ENCODE assay signal across 13 cellular contexts in genomic region chr20:4876301-4876700, GRCh38. TPM values are rescaled to one million over a fixed set of nuclear protein-coding genes. Genes with fewer than 3 reads are reported as not detected.
DNase-seq lines count a peak whose midpoint lies in the region; ATAC-seq and TF ChIP-seq lines count a peak whose summit lies in the region.
"Had no signal": no experiment of that assay in that cellular context is flagged by ENCODE, and none has a peak within 500 bp of the region (broad histone marks: within the 10 kb centered on the region; RNA-seq: fewer than 3 reads in every experiment).

No MANE protein-coding gene starts in this region.

- H3K4me1 ChIP-seq in OCI-LY3 (ENCODE audit: low read length): peaks cover 37% of the 10 kb centered on the region

- H3K4me3 ChIP-seq in OCI-LY3 (ENCODE audit: low read length): peak overlapping the region; percentile 54
- H3K4me3 ChIP-seq in coronary artery: no peak overlapping the region

- ATAC-seq in activated naive CD8-positive, alpha-beta T cell treated with anti-CD3 and anti-CD28 coated beads, Interleukin-2, amount 50 U/mL, for 24 hours: no peak

- no peaks in the 10 kb centered on the region for H3K27me3 ChIP-seq in OCI-LY3 (ENCODE audit: low read depth, low read length)

- peak overlapping the region; percentile 36; the same call in 1 of the 2 replicates for H3K9ac ChIP-seq in OCI-LY3 (ENCODE audit: low read length)
- H3K9ac ChIP-seq: KMS-11 had no signal

- H3K4me3 Mint-ChIP-seq in activated T-cell treated with anti-CD3 and anti-CD28 coated beads, Interleukin-2, amount 50 U/mL, for 24 hours: no peak overlapping the region
- H3K4me3 Mint-ChIP-seq in HFFc6: no peak overlapping the region
- H3K4me3 Mint-ChIP-seq in activated naive CD8-positive, alpha-beta T cell treated with anti-CD3 and anti-CD28 coated beads, Interleukin-2, amount 50 U/mL, for 24 hours: no peak overlapping the region
- H3K4me3 Mint-ChIP-seq: CD14-positive monocyte had no signal

- H3K36me3 ChIP-seq in OCI-LY3 (replicated peaks; ENCODE audit: low read depth, low read length): peaks cover 16% of the 10 kb centered on the region

- no peaks in the 10 kb centered on the region for H3K9me3 Mint-ChIP-seq in activated T-cell treated with anti-CD3 and anti-CD28 coated beads, Interleukin-2, amount 50 U/mL, for 24 hours
- no peaks in the 10 kb centered on the region for H3K9me3 Mint-ChIP-seq in HFFc6
- no peaks in the 10 kb centered on the region for H3K9me3 Mint-ChIP-seq in activated naive CD8-positive, alpha-beta T cell treated with anti-CD3 and anti-CD28 coated beads, Interleukin-2, amount 50 U/mL, for 24 hours

- TF ChIP-seq CTCF in OCI-LY3 (IDR thresholded peaks at IDR 0.05; ENCODE audit: low read depth, low read length) (no peak), coronary artery (IDR thresholded peaks at IDR 0.05) (no peak), HFFc6 (IDR thresholded peaks at IDR 0.05) (no peak)

- DNase-seq in activated T-cell treated with anti-CD3 and anti-CD28 coated beads, Interleukin-2, amount 50 U/mL, for 24 hours: no peak
- no peak for DNase-seq in activated T-cell treated with anti-CD3 and anti-CD28 coated beads, Interleukin-2, amount 50 U/mL, for 48 hours
- DNase-seq in coronary artery (ENCODE audit: low spot score): peak; percentile 52
- no peak for DNase-seq in HFFc6
- no peak for DNase-seq in NOMO-1 (lab: John Stamatoyannopoulos, UW; ENCODE audit: unreplicated experiment in 2 of 2)
- no peak for DNase-seq in activated naive CD8-positive, alpha-beta T cell treated with anti-CD3 and anti-CD28 coated beads, Interleukin-2, amount 50 U/mL, for 24 hours
- DNase-seq: ACHN, AML-193, NCI-H226 had no signal

- no peaks in the 10 kb centered on the region for H3K27me3 Mint-ChIP-seq in activated T-cell treated with anti-CD3 and anti-CD28 coated beads, Interleukin-2, amount 50 U/mL, for 24 hours
- H3K27me3 Mint-ChIP-seq in HFFc6 (ENCODE audit: insufficient read depth): no peaks in the 10 kb centered on the region
- no peaks in the 10 kb centered on the region for H3K27me3 Mint-ChIP-seq in activated naive CD8-positive, alpha-beta T cell treated with anti-CD3 and anti-CD28 coated beads, Interleukin-2, amount 50 U/mL, for 24 hours

- H3K4me1 Mint-ChIP-seq in activated T-cell treated with anti-CD3 and anti-CD28 coated beads, Interleukin-2, amount 50 U/mL, for 24 hours (ENCODE audit: low read depth): no peaks in the 10 kb centered on the region
- H3K4me1 Mint-ChIP-seq in HFFc6 (ENCODE audit: low read depth): no peaks in the 10 kb centered on the region
- no peaks in the 10 kb centered on the region for H3K4me1 Mint-ChIP-seq in activated naive CD8-positive, alpha-beta T cell treated with anti-CD3 and anti-CD28 coated beads, Interleukin-2, amount 50 U/mL, for 24 hours

- peak overlapping the region; percentile 36 for H3K27ac Mint-ChIP-seq in activated T-cell treated with anti-CD3 and anti-CD28 coated beads, Interleukin-2, amount 50 U/mL, for 24 hours
- H3K27ac Mint-ChIP-seq in HFFc6: no peak overlapping the region
- no peak overlapping the region for H3K27ac Mint-ChIP-seq in activated naive CD8-positive, alpha-beta T cell treated with anti-CD3 and anti-CD28 coated beads, Interleukin-2, amount 50 U/mL, for 24 hours

- peak overlapping the region; percentile 75 for H3K4me2 ChIP-seq in OCI-LY3 (ENCODE audit: low read length)
- H3K4me2 ChIP-seq: KMS-11 had no signal

- no peaks in the 10 kb centered on the region for H3K9me3 ChIP-seq in OCI-LY3 (ENCODE audit: insufficient read depth, low read length)

- H3K27ac ChIP-seq in OCI-LY3 (ENCODE audit: low read length) (peak overlapping the region; percentile 46), coronary artery (no peak overlapping the region)
- H3K27ac ChIP-seq: HL-60, KMS-11 had no signal

- H3K79me2 ChIP-seq in OCI-LY3 (ENCODE audit: low read length): no peaks in the 10 kb centered on the region

- no peak overlapping the region for H2AFZ ChIP-seq in OCI-LY3 (ENCODE audit: low read depth, low read length)

- peaks cover 86% of the 10 kb centered on the region for H3K36me3 Mint-ChIP-seq in activated T-cell treated with anti-CD3 and anti-CD28 coated beads, Interleukin-2, amount 50 U/mL, for 24 hours (ENCODE audit: low read depth)
- peaks cover 12% of the 10 kb centered on the region; the same call in 1 of the 2 replicates for H3K36me3 Mint-ChIP-seq in HFFc6 (ENCODE audit: low read depth)
- H3K36me3 Mint-ChIP-seq in activated naive CD8-positive, alpha-beta T cell treated with anti-CD3 and anti-CD28 coated beads, Interleukin-2, amount 50 U/mL, for 24 hours (ENCODE audit: low read depth): peaks cover 16% of the 10 kb centered on the region

- no peaks in the 10 kb centered on the region for H4K20me1 ChIP-seq in OCI-LY3 (ENCODE audit: insufficient read depth, low read length)

RNA-seq across cellular contexts. Expression of gene RASSF2, which starts 52.9 kb away (rescaled TPM):
- total RNA-seq in HFFc6 (2021; fragmentation: NEBNext Ultra II Directional; extraction: Animal tissue kit (Norgen Biotek cat#: 25700)): 1 to 10 TPM; 2.4 to 4.6 (median 3.0) TPM
